ENCODE assay signal across 8 cellular contexts in the genomic region with DNA sequence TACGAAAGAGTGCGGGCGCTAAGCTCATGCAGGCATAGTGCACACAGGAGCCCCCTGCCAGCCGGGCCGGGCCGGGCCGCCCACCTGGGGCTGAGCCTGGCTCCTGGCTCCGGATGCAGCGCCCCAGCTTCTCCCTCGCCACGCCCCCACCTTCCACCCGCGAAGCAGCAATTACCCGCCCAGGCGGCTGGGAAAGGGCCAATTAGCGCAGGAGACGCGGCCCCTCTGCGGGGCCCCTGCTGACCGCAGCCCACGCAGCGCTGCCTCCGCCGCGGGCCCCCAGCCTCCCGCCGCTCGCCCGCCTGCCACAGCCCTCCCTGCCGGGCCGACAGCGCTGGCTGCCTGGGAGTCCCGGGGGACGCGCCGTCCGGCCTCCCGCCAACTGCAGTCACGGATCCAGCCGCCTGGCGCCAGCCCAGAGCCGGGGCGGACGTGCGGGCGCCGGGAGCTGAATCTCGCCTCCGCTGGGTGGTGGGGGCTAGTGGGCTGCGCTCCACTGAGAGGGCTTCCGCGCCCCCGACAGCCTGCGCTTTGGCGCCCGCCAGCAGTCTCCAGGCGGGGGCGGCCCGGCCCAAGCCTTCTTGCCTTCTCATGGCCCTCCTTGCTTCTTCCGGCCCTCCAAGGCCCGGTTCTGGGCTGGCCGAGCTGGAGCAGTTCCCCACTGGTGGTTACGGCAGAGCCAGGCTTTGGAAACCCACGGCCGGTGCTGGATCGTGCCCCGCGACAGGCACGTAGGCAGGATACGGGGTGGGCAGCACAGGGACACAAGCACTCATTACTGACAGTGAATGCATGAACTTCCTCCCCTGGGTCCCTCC. TPM values are rescaled to one million over a fixed set of nuclear protein-coding genes. Genes with fewer than 3 reads are reported as not detected.
DNase-seq lines count a peak whose midpoint lies in the region; ATAC-seq and TF ChIP-seq lines count a peak whose summit lies in the region.

No MANE protein-coding gene starts in this region.

- H3K27me3 Mint-ChIP-seq in naive thymus-derived CD8-positive, alpha-beta T cell, result peaks cover 0 to 2% (median 0%) of the 10 kb centered on the region in 5 donors

- POLR2A ChIA-PET in naive thymus-derived CD8-positive, alpha-beta T cell (lab: Charles Lee), result interaction anchor here (0.6 to 2.8 kb wide), 6 partner anchors 8 to 523 kb away, joined by 3 to 25 read pairs (median 4); a partner anchor contains a TSS

- ATAC-seq in GM21825 (IDR thresholded peaks at IDR 0.05; ENCODE audit: unreplicated experiment), result peak; percentile 48
- ATAC-seq in naive thymus-derived CD8-positive, alpha-beta T cell, result peak; percentile 68 to 70
- no peak for ATAC-seq in GM18505 (IDR thresholded peaks at IDR 0.05; ENCODE audit: unreplicated experiment)

- no peak for TF ChIP-seq POLR2A in GM18505 (IDR thresholded peaks at IDR 0.05; ENCODE audit: borderline replicate concordance, extremely low read depth, insufficient read depth, insufficient read length)

- H3K36me3 Mint-ChIP-seq in naive thymus-derived CD8-positive, alpha-beta T cell, result no peaks in the 10 kb centered on the region

- peak overlapping the region; percentile 76 to 91 (median 84) for H3K4me3 Mint-ChIP-seq in naive thymus-derived CD8-positive, alpha-beta T cell

- TF ChIP-seq CTCF in fibroblast of mammary gland (conservative IDR thresholded peaks at IDR 0.05; ENCODE audit: control insufficient read depth, insufficient read depth, low read depth, low read length), result no peak

- peak in 11 of 14 donors; percentile 19 to 69 (median 43) for DNase-seq in C1 segment of cervical spinal cord (lab: John Stamatoyannopoulos, UW)
- DNase-seq in NOMO-1 (lab: John Stamatoyannopoulos, UW; ENCODE audit: unreplicated experiment in 2 of 2), result peak; percentile 32 to 79
- peak; percentile 59 for DNase-seq in activated T-helper 1 cell treated with Interleukin-2 at 50 U/mL for 16 hours (ENCODE audit: low read depth)
- DNase-seq in fibroblast of mammary gland (ENCODE audit: low read depth), result peak; percentile 47
- peak; percentile 35 to 82 (median 64) for DNase-seq in naive thymus-derived CD8-positive, alpha-beta T cell
- peak; percentile 30 to 70 (median 61) for DNase-seq in stimulated activated naive CD4-positive, alpha-beta T cell (lab: John Stamatoyannopoulos, UW)

- H3K4me3 ChIP-seq in fibroblast of mammary gland (ENCODE audit: control insufficient read depth, low read depth, low read length), result peak overlapping the region; percentile 33

- peak overlapping the region in 4 of 10 donors; percentile 48 to 86 (median 72) for H3K27ac Mint-ChIP-seq in naive thymus-derived CD8-positive, alpha-beta T cell

- peaks cover 0 to 11% (median 5%) of the 10 kb centered on the region in 4 donors for H3K4me1 Mint-ChIP-seq in naive thymus-derived CD8-positive, alpha-beta T cell

- H3K9me3 Mint-ChIP-seq in naive thymus-derived CD8-positive, alpha-beta T cell, result no peaks in the 10 kb centered on the region

RNA-seq across cellular contexts. Expression of a gene that starts 14.9 kb away (rescaled TPM):
- 10 to 100 TPM; 91.4 to 95.0 TPM for total RNA-seq in naive thymus-derived CD8-positive, alpha-beta T cell
- 10 to 100 TPM; 61.2 to 79.8 (median 73.5) TPM for polyA plus RNA-seq in naive thymus-derived CD8-positive, alpha-beta T cell

RNA-seq across cellular contexts. Expression of a gene that starts 25.6 kb away (rescaled TPM):
- 10 to 100 TPM; 10.0 to 13.7 TPM for total RNA-seq in naive thymus-derived CD8-positive, alpha-beta T cell
- polyA plus RNA-seq in naive thymus-derived CD8-positive, alpha-beta T cell, result 1 to 10 TPM in 2 of 3 donors, under 1 TPM in 1; 0.83 to 2.4 (median 1.5) TPM

RNA-seq across cellular contexts. Expression of a gene that starts 53.0 kb away (rescaled TPM):
- under 1 TPM; 0.10 to 0.16 TPM for total RNA-seq in naive thymus-derived CD8-positive, alpha-beta T cell
- polyA plus RNA-seq in naive thymus-derived CD8-positive, alpha-beta T cell, result not detected
